ENCODE assay signal across 9 cellular contexts in genomic region chr14:70981005-70981952, GRCh38.
A peak's percentile ranks its signal among the peaks of the same experiment; 100 is the strongest.
DNase-seq lines count a peak whose midpoint lies in the region; ATAC-seq, FAIRE-seq and TF ChIP-seq lines count a peak whose summit lies in the region.
"Had no signal": no experiment of that assay in that cellular context is flagged by ENCODE, and none has a peak within 500 bp of the region (broad histone marks: within the 10 kb centered on the region; RNA-seq: fewer than 3 reads in every experiment).

No MANE protein-coding gene starts in this region.

- CTCF ChIA-PET in activated CD4-positive, alpha-beta memory T cell treated with anti-CD3 and anti-CD28 coated beads for 36 hours (lab: Charles Lee), result interaction anchor here (1.0 to 6.2 kb wide), 2 partner anchors 8 to 75 kb away, joined by 3 to 37 read pairs; partner anchors contain the start of gene PCNX1

- peak overlapping the region in 10 of 11 experiments; percentile 3 to 57 (median 35); a peak in 15 of 22 replicates for H3K4me2 ChIP-seq in BLaER1 treated with 17β-estradiol and CSF1 and Interleukin-3, amounts not matched to agents 10 nM and 100 nM

- no peak for DNase-seq in HFFc6
- no peak for DNase-seq in activated CD4-positive, alpha-beta memory T cell treated with anti-CD3 and anti-CD28 coated beads for 36 hours
- DNase-seq in kidney, result no peak
- no peak for DNase-seq in stimulated activated CD4-positive, alpha-beta T cell treated with anti-CD3 and anti-CD28 coated beads, Interleukin-4, amount 100 ng/mL, for 24 hours
- DNase-seq in body of pancreas, result no peak
- DNase-seq: NCI-H2171 treated with DMSO at 0.1 percent for 48 hours had no signal

- no peak overlapping the region for H3K4me3 ChIP-seq in BLaER1 treated with 17β-estradiol and CSF1 and Interleukin-3, amounts not matched to agents 10 nM and 100 nM
- H3K4me3 ChIP-seq in kidney (ENCODE audit: low read length in 2 of 2) (no peak overlapping the region), body of pancreas (no peak overlapping the region)

- no peaks in the 10 kb centered on the region for H3K27me3 Mint-ChIP-seq in HFFc6 (ENCODE audit: insufficient read depth)
- H3K27me3 Mint-ChIP-seq in activated CD4-positive, alpha-beta memory T cell treated with anti-CD3 and anti-CD28 coated beads for 36 hours, result no peaks in the 10 kb centered on the region

- H3K36me3 Mint-ChIP-seq in HFFc6 (ENCODE audit: low read depth), result peaks cover 19% of the 10 kb centered on the region
- peaks cover 29% of the 10 kb centered on the region for H3K36me3 Mint-ChIP-seq in activated CD4-positive, alpha-beta memory T cell treated with anti-CD3 and anti-CD28 coated beads for 36 hours

- H3K27me3 ChIP-seq in BLaER1 treated with 17β-estradiol and CSF1 and Interleukin-3, amounts not matched to agents 10 nM and 100 nM, result no peaks in the 10 kb centered on the region
- no peaks in the 10 kb centered on the region for H3K27me3 ChIP-seq in body of pancreas

- H4K20me1 ChIP-seq in BLaER1 treated with 17β-estradiol and CSF1 and Interleukin-3, amounts not matched to agents 10 nM and 100 nM, result peaks cover 0 to 57% (median 4%) of the 10 kb centered on the region in 11 experiments; a peak in 9 of 22 replicates

- POLR2A ChIA-PET in activated CD4-positive, alpha-beta memory T cell treated with anti-CD3 and anti-CD28 coated beads for 36 hours (lab: Charles Lee), result no interaction called here

- H3K36me3 ChIP-seq in BLaER1 treated with 17β-estradiol and CSF1 and Interleukin-3, amounts not matched to agents 10 nM and 100 nM, result peaks cover 21 to 52% (median 34%) of the 10 kb centered on the region in 11 experiments
- H3K36me3 ChIP-seq in kidney (ENCODE audit: control insufficient read depth in 1 of 2, insufficient read depth in 2 of 2, low read length in 2 of 2) (peaks cover 15 to 16% of the 10 kb centered on the region in 2 donors), body of pancreas (replicated peaks in 1 of 2; ENCODE audit: insufficient read depth in 1 of 2, low read depth in 2 of 2) (peaks cover 0 to 14% of the 10 kb centered on the region in 2 donors)

- H3K27ac ChIP-seq in BLaER1 treated with 17β-estradiol and CSF1 and Interleukin-3, amounts not matched to agents 10 nM and 100 nM, result peak overlapping the region in 9 of 11 experiments; percentile 25 to 69 (median 38); a peak in 17 of 22 replicates
- no peak overlapping the region for H3K27ac ChIP-seq in kidney (ENCODE audit: low read depth in 2 of 2, low read length in 2 of 2)
- H3K27ac ChIP-seq in body of pancreas, result no peak overlapping the region

- peak overlapping the region; percentile 55; the same call in 1 of the 2 replicates for H3K4me3 Mint-ChIP-seq in HFFc6
- H3K4me3 Mint-ChIP-seq in activated CD4-positive, alpha-beta memory T cell treated with anti-CD3 and anti-CD28 coated beads for 36 hours, result peak overlapping the region; percentile 50

- no peak for TF ChIP-seq POLR2A in body of pancreas (IDR thresholded peaks at IDR 0.05)

- H3K27ac Mint-ChIP-seq in HFFc6, result peak overlapping the region; percentile 71
- peak overlapping the region; percentile 85 for H3K27ac Mint-ChIP-seq in activated CD4-positive, alpha-beta memory T cell treated with anti-CD3 and anti-CD28 coated beads for 36 hours

- H3K9me3 Mint-ChIP-seq in HFFc6, result no peaks in the 10 kb centered on the region
- H3K9me3 Mint-ChIP-seq in activated CD4-positive, alpha-beta memory T cell treated with anti-CD3 and anti-CD28 coated beads for 36 hours, result no peaks in the 10 kb centered on the region

- intact Hi-C loops in activated CD4-positive, alpha-beta memory T cell treated with anti-CD3 and anti-CD28 coated beads for 36 hours (cut with micrococcal nuclease), result loop anchor here (1.0 to 2.0 kb wide), 2 partner anchors 18 to 96 kb away; no protein-coding TSS in a partner anchor
- intact Hi-C loops in kidney (cut with DNase I), result no loop called here
- intact Hi-C loops in body of pancreas (cut with DNase I), result no loop called here

- no peak for TF ChIP-seq CTCF in HFFc6 (IDR thresholded peaks at IDR 0.05)
- no peak for TF ChIP-seq CTCF in kidney (IDR thresholded peaks at IDR 0.05; ENCODE audit: borderline replicate concordance, extremely low read depth, insufficient read depth)
- TF ChIP-seq CTCF in body of pancreas (IDR thresholded peaks at IDR 0.05), result no peak

- H3K9me3 ChIP-seq in BLaER1 treated with 17β-estradiol and CSF1 and Interleukin-3, amounts not matched to agents 10 nM and 100 nM (replicated peaks in 1 of 11), result no peaks in the 10 kb centered on the region
- H3K9me3 ChIP-seq in kidney (ENCODE audit: control insufficient read depth in 1 of 2, low read length in 2 of 2) (no peaks in the 10 kb centered on the region), body of pancreas (no peaks in the 10 kb centered on the region)

- peaks cover 12 to 27% (median 22%) of the 10 kb centered on the region in 10 experiments; a peak in 19 of 20 replicates for H3K4me1 ChIP-seq in BLaER1 treated with 17β-estradiol and CSF1 and Interleukin-3, amounts not matched to agents 10 nM and 100 nM
- peaks cover 0 to 3% of the 10 kb centered on the region in 2 donors for H3K4me1 ChIP-seq in kidney (ENCODE audit: control insufficient read depth in 1 of 2, insufficient read depth in 1 of 2, low read depth in 1 of 2, low read length in 2 of 2)
- H3K4me1 ChIP-seq in body of pancreas, result peaks cover 8% of the 10 kb centered on the region

- peak; percentile 56 for FAIRE-seq in kidney (lab: Jason Lieb, UNC)

- no peak overlapping the region; a peak in 1 of 22 replicates for H3K9ac ChIP-seq in BLaER1 treated with 17β-estradiol and CSF1 and Interleukin-3, amounts not matched to agents 10 nM and 100 nM
- no peak overlapping the region for H3K9ac ChIP-seq in kidney (ENCODE audit: low read length in 2 of 2)

- WGBS in body of pancreas, 2 donors, result 35 to 44% methylated on average over 6 of the region's 6 CpGs

- peaks cover 33% of the 10 kb centered on the region for H3K4me1 Mint-ChIP-seq in HFFc6 (ENCODE audit: low read depth)
- peaks cover 52% of the 10 kb centered on the region for H3K4me1 Mint-ChIP-seq in activated CD4-positive, alpha-beta memory T cell treated with anti-CD3 and anti-CD28 coated beads for 36 hours (ENCODE audit: low read depth)

- ATAC-seq in HG02763 (IDR thresholded peaks at IDR 0.05; ENCODE audit: unreplicated experiment) (no peak), body of pancreas (no peak), HG03025 (IDR thresholded peaks at IDR 0.05; ENCODE audit: low FRiP score, unreplicated experiment) (no peak)

Comparison
In these comparisons a context has a peak if more than half of its experiments do, and no peak if none do; other contexts are left out.
1. H3K27ac ChIP-seq: peak in BLaER1 treated with 17β-estradiol and CSF1 and Interleukin-3, amounts not matched to agents 10 nM and 100 nM (9 of 11); none in kidney (0 of 2) and body of pancreas (0 of 4).